Comparison of ENCODE assay signal across 17 cellular contexts in genomic region chr12:117064049-117064448, GRCh38. TPM values are rescaled to one million over a fixed set of nuclear protein-coding genes. Genes with fewer than 3 reads are reported as not detected.
A peak's percentile ranks its signal among the peaks of the same experiment; 100 is the strongest.
DNase-seq lines count a peak whose midpoint lies in the region; ATAC-seq and TF ChIP-seq lines count a peak whose summit lies in the region.
"Had no signal": no experiment of that assay in that cellular context is flagged by ENCODE, and none has a peak within 500 bp of the region (broad histone marks: within the 10 kb centered on the region; RNA-seq: fewer than 3 reads in every experiment).

No MANE protein-coding gene starts in this region.

- no peaks in the 10 kb centered on the region for H4K20me1 ChIP-seq in DOHH2 (ENCODE audit: control insufficient read depth, insufficient read depth, low read depth, low read length)

- no peaks in the 10 kb centered on the region for H3K36me3 Mint-ChIP-seq in activated naive CD4-positive, alpha-beta T cell treated with anti-CD3 and anti-CD28 coated beads, Interleukin-2, amount 10 ng/mL, durations not matched to agents 7 days and 5 days
- no peaks in the 10 kb centered on the region for H3K36me3 Mint-ChIP-seq in activated naive CD8-positive, alpha-beta T cell

- WGBS in spleen, 5 donors = 76 to 93% (median 84%) methylated on average over 7 of the region's 7 CpGs

- no peak for DNase-seq in activated naive CD4-positive, alpha-beta T cell treated with anti-CD3 and anti-CD28 coated beads, Interleukin-2, amount 10 ng/mL, durations not matched to agents 7 days and 5 days
- no peak for DNase-seq in activated naive CD4-positive, alpha-beta T cell treated with anti-CD3 and anti-CD28 coated beads, Interleukin-2, amount 50 U/mL, for 16 hours
- DNase-seq in spleen (no peak), iPS-NIHi7 (ENCODE audit: extremely low spot score) (no peak), NCI-H2029 treated with DMSO at 0.1 percent for 48 hours (lab: John Stamatoyannopoulos, UW) (no peak)
- DNase-seq: activated effector memory CD4-positive, alpha-beta T cell treated with anti-CD3 and anti-CD28 coated beads, Interleukin-2, amount 50 U/mL, for 16 hours; effector memory CD4-positive, alpha-beta T cell; esophagus squamous epithelium; NCI-H1048; NCI-H2081 treated with DMSO at 0.1 percent for 48 hours; NCI-H524; occipital lobe had no signal

- TF ChIP-seq CTCF in DOHH2 (IDR thresholded peaks at IDR 0.05; ENCODE audit: low read depth, low read length, poor library complexity, severe bottlenecking) = no peak
- no peak for TF ChIP-seq CTCF in spleen (IDR thresholded peaks at IDR 0.05 in 8 of 11, conservative IDR thresholded peaks at IDR 0.05 in 3 of 11)

- CTCF ChIA-PET in activated naive CD4-positive, alpha-beta T cell treated with anti-CD3 and anti-CD28 coated beads, Interleukin-2, amount 10 ng/mL, durations not matched to agents 7 days and 5 days (lab: Charles Lee) = interaction anchor here (0.6 to 1.7 kb wide), 2 partner anchors 35 to 90 kb away, joined by 4 to 5 read pairs; no protein-coding TSS in a partner anchor

- H3K27me3 ChIP-seq in DOHH2 (ENCODE audit: control insufficient read depth, low read length) (no peaks in the 10 kb centered on the region), spleen (replicated peaks in 1 of 7) (no peaks in the 10 kb centered on the region)
- H3K27me3 ChIP-seq: ascending aorta had no signal

- peaks cover 56% of the 10 kb centered on the region for H3K4me1 Mint-ChIP-seq in activated naive CD4-positive, alpha-beta T cell treated with anti-CD3 and anti-CD28 coated beads, Interleukin-2, amount 10 ng/mL, durations not matched to agents 7 days and 5 days
- H3K4me1 Mint-ChIP-seq in activated naive CD8-positive, alpha-beta T cell (ENCODE audit: low read depth) = peaks cover 40% of the 10 kb centered on the region

- H3K9me3 ChIP-seq in DOHH2 (ENCODE audit: control insufficient read depth, insufficient read depth, low read length) (no peaks in the 10 kb centered on the region), spleen (no peaks in the 10 kb centered on the region)
- H3K9me3 ChIP-seq: ascending aorta, esophagus squamous epithelium had no signal

- H3K36me3 ChIP-seq in DOHH2 (ENCODE audit: control insufficient read depth, low read length) (no peaks in the 10 kb centered on the region), spleen (no peaks in the 10 kb centered on the region)
- H3K36me3 ChIP-seq: ascending aorta, esophagus squamous epithelium had no signal

- TF ChIP-seq POLR2A in spleen (IDR thresholded peaks at IDR 0.05) = no peak

- no peaks in the 10 kb centered on the region for H3K27me3 Mint-ChIP-seq in activated naive CD4-positive, alpha-beta T cell treated with anti-CD3 and anti-CD28 coated beads, Interleukin-2, amount 10 ng/mL, durations not matched to agents 7 days and 5 days
- H3K27me3 Mint-ChIP-seq in activated naive CD8-positive, alpha-beta T cell = no peaks in the 10 kb centered on the region

- H3F3A ChIP-seq in DOHH2 (ENCODE audit: control insufficient read depth, insufficient read depth) = 0 out of 2 replicates have a peak, but pooled peaks cover 5% of the 10 kb centered on the region

- H3K9me3 Mint-ChIP-seq in activated naive CD4-positive, alpha-beta T cell treated with anti-CD3 and anti-CD28 coated beads, Interleukin-2, amount 10 ng/mL, durations not matched to agents 7 days and 5 days = no peaks in the 10 kb centered on the region
- H3K9me3 Mint-ChIP-seq in activated naive CD8-positive, alpha-beta T cell (ENCODE audit: low read depth) = no peaks in the 10 kb centered on the region

- peak overlapping the region; percentile 92 for H3K27ac Mint-ChIP-seq in activated naive CD4-positive, alpha-beta T cell treated with anti-CD3 and anti-CD28 coated beads, Interleukin-2, amount 10 ng/mL, durations not matched to agents 7 days and 5 days
- peak overlapping the region; percentile 82 for H3K27ac Mint-ChIP-seq in activated naive CD8-positive, alpha-beta T cell

- no peak overlapping the region for H3K4me3 Mint-ChIP-seq in activated naive CD4-positive, alpha-beta T cell treated with anti-CD3 and anti-CD28 coated beads, Interleukin-2, amount 10 ng/mL, durations not matched to agents 7 days and 5 days
- peak overlapping the region; percentile 65 for H3K4me3 Mint-ChIP-seq in activated naive CD8-positive, alpha-beta T cell

- ATAC-seq in GM21447 (IDR thresholded peaks at IDR 0.05; ENCODE audit: unreplicated experiment) = no peak
- ATAC-seq: K562 had no signal

- peaks cover 19% of the 10 kb centered on the region for H3K4me1 ChIP-seq in DOHH2 (ENCODE audit: control insufficient read depth, low read length)
- H3K4me1 ChIP-seq in spleen = peaks cover 0 to 96% (median 42%) of the 10 kb centered on the region in 6 donors
- H3K4me1 ChIP-seq: ascending aorta had no signal

- no peak overlapping the region for H3K4me2 ChIP-seq in DOHH2 (ENCODE audit: low read length)

- H3K9me2 ChIP-seq in DOHH2 (replicated peaks; ENCODE audit: control insufficient read depth, low read length) = no peaks in the 10 kb centered on the region

- no peaks in the 10 kb centered on the region for H3K79me2 ChIP-seq in DOHH2 (ENCODE audit: control insufficient read depth, low read length)

- H3K4me3 ChIP-seq in DOHH2 (ENCODE audit: low read length) (no peak overlapping the region), spleen (peak overlapping the region in 1 of 8 donors; percentile 53)
- H3K4me3 ChIP-seq: ascending aorta, esophagus squamous epithelium, K562 had no signal

- H3K27ac ChIP-seq in DOHH2 (ENCODE audit: low read depth, low read length) (0 out of 2 replicates have a peak overlapping the region, but pooled peaks have one; percentile 54), spleen (peak overlapping the region in 6 of 8 donors; percentile 65 to 87 (median 80))
- H3K27ac ChIP-seq: ascending aorta had no signal

- intact Hi-C loops in spleen (cut with DNase I; ENCODE audit: low total_unique reads) = no loop called here

RNA-seq across cellular contexts. Expression of gene TESC, which starts 35.2 kb away (rescaled TPM):
- total RNA-seq in spleen = 10 to 100 TPM in 5 of 7 donors, 1 to 10 TPM in 2; 5.5 to 26.9 (median 20.3) TPM
- polyA plus RNA-seq in spleen = 10 to 100 TPM in 2 of 3 donors, 1 to 10 TPM in 1; 5.5 to 16.1 (median 10.9) TPM
